In genomic region chr19:38095411-38096308, GRCh38 we compare ENCODE assay signal across 8 cellular contexts.
A peak's percentile ranks its signal among the peaks of the same experiment; 100 is the strongest.
DNase-seq lines count a peak whose midpoint lies in the region; ATAC-seq, FAIRE-seq and TF ChIP-seq lines count a peak whose summit lies in the region.

No MANE protein-coding gene starts in this region.

- H3K36me3 ChIP-seq in H1 (ENCODE audit: control insufficient read depth in 2 of 4, insufficient read depth in 4 of 4, low read length in 3 of 4) (peaks cover 2 to 14% (median 10%) of the 10 kb centered on the region in 4 experiments; a peak in 6 of 8 replicates), mesenchymal stem cell (ENCODE audit: control insufficient read depth in 1 of 2, insufficient read depth in 2 of 2, low read depth in 1 of 2, low read length in 2 of 2) (peaks cover 44 to 52% of the 10 kb centered on the region in 2 experiments)

- peaks cover 6% of the 10 kb centered on the region for H3K9me3 Mint-ChIP-seq in activated CD4-positive, alpha-beta memory T cell treated with anti-CD3 and anti-CD28 coated beads, Interleukin-2, amount 10 ng/mL, durations not matched to agents 7 days and 5 days

- CTCF ChIA-PET in HEK293T (lab: Yijun Ruan, JAX): interaction anchor here (1.4 kb wide), 1 partner anchor 194 kb away, joined by 4 read pairs; no protein-coding TSS in a partner anchor
- CTCF ChIA-PET in activated CD4-positive, alpha-beta memory T cell treated with anti-CD3 and anti-CD28 coated beads, Interleukin-2, amount 10 ng/mL, durations not matched to agents 7 days and 5 days (lab: Charles Lee): interaction anchor here (1.0 to 1.6 kb wide), 3 partner anchors 19 to 193 kb away, joined by 3 to 7 read pairs (median 3); no protein-coding TSS in a partner anchor
- CTCF ChIA-PET in H1 (lab: Charles Lee; ENCODE audit: partially characterized antibody): interaction anchor here (0.6 to 2.3 kb wide), 32 partner anchors 8 to 210 kb away, joined by 3 to 15 read pairs (median 4); no protein-coding TSS in a partner anchor

- POLR2A ChIA-PET in HEK293T (lab: Yijun Ruan, JAX) (no interaction called here), H1 (lab: Charles Lee; ENCODE audit: partially characterized antibody) (interaction anchor here (0.8 to 0.9 kb wide), 2 partner anchors 75 to 107 kb away, joined by 3 read pairs; no protein-coding TSS in a partner anchor)
- POLR2A ChIA-PET in activated CD4-positive, alpha-beta memory T cell treated with anti-CD3 and anti-CD28 coated beads, Interleukin-2, amount 10 ng/mL, durations not matched to agents 7 days and 5 days (lab: Charles Lee): no interaction called here

- no peak overlapping the region for H3K4me2 ChIP-seq in H1 (ENCODE audit: insufficient read depth in 1 of 2, low read depth in 2 of 2, low read length in 2 of 2)
- no peak overlapping the region for H3K4me2 ChIP-seq in mesenchymal stem cell (ENCODE audit: low read length, poor library complexity, severe bottlenecking)

- H2BK20ac ChIP-seq in H1 (ENCODE audit: low read length): no peak overlapping the region

- no peak overlapping the region for H3K56ac ChIP-seq in H1 (replicated peaks; ENCODE audit: insufficient read length, low read depth, low read length)

- H3K4me3 Mint-ChIP-seq in activated CD4-positive, alpha-beta memory T cell treated with anti-CD3 and anti-CD28 coated beads, Interleukin-2, amount 10 ng/mL, durations not matched to agents 7 days and 5 days: no peak overlapping the region

- H2BK120ac ChIP-seq in H1 (replicated peaks; ENCODE audit: low read depth, low read length) (no peak overlapping the region), mesenchymal stem cell (ENCODE audit: low read depth, low read length) (no peak overlapping the region)

- TF ChIP-seq RAD21 in H1 (IDR thresholded peaks at IDR 0.05 in 1 of 2, conservative IDR thresholded peaks at IDR 0.05 in 1 of 2; ENCODE audit: low read depth in 2 of 2, low read length in 2 of 2): peak; percentile 77

- no peak overlapping the region for H2AFZ ChIP-seq in H1 (ENCODE audit: low read length)
- no peak overlapping the region for H2AFZ ChIP-seq in mesenchymal stem cell (ENCODE audit: low read depth, low read length)

- H3K4me3 ChIP-seq in H1 (ENCODE audit: extremely low read depth in 1 of 4, insufficient read depth in 2 of 4, low read depth in 3 of 4, low read length in 4 of 4): no peak overlapping the region
- no peak overlapping the region for H3K4me3 ChIP-seq in mesenchymal stem cell (ENCODE audit: insufficient read depth in 1 of 2, low read depth in 1 of 2, low read length in 2 of 2)

- peak; percentile 85 for DNase-seq in Ammon's horn (ENCODE audit: low spot score)
- peak; percentile 76 for DNase-seq in HEK293T (ENCODE audit: extremely low spot score)
- peak; percentile 58 for DNase-seq in NCI-H748 treated with DMSO at 0.1 percent for 48 hours (lab: John Stamatoyannopoulos, UW)
- peak; percentile 59 for DNase-seq in activated CD4-positive, alpha-beta memory T cell treated with anti-CD3 and anti-CD28 coated beads, Interleukin-2, amount 10 ng/mL, durations not matched to agents 7 days and 5 days
- DNase-seq in H1 (ENCODE audit: low read depth in 1 of 2, low spot score in 2 of 2): peak; percentile 44 to 85
- DNase-seq in mesenchymal stem cell: peak; percentile 71
- peak; percentile 38 for DNase-seq in stimulated activated CD8-positive, alpha-beta memory T cell treated with anti-CD3 and anti-CD28 coated beads, Interleukin-4, amount 100 ng/mL, for 24 hours (ENCODE audit: low read depth)

- peaks cover 0 to 12% of the 10 kb centered on the region in 2 experiments for H4K20me1 ChIP-seq in H1 (replicated peaks in 1 of 2; ENCODE audit: control insufficient read depth in 1 of 2, insufficient read depth in 2 of 2, low read length in 2 of 2)

- WGBS in H1 (ENCODE audit: extremely low coverage in 1 of 2, insufficient coverage in 1 of 2, insufficient read length in 1 of 2, insufficient replicate concordance in 2 of 2, low coverage in 1 of 2, low lambda C conversion rate in 2 of 2, missing lambda C conversion rate in 1 of 2), 2 experiments: 66% methylated on average over 17 of the region's 17 CpGs; no CpG with 5 or more reads in 1 of the 2 experiments
- 72% methylated on average over 17 of the region's 17 CpGs for whole genome bisulfite sequencing in mesenchymal stem cell

- no peak for TF ChIP-seq POLR2A in H1 (IDR thresholded peaks at IDR 0.05; ENCODE audit: control extremely low read depth in 1 of 2, low read depth in 2 of 2, low read length in 2 of 2)

- H3K4ac ChIP-seq in H1 (replicated peaks; ENCODE audit: insufficient read length, low read depth, low read length): no peak overlapping the region
- H3K4ac ChIP-seq in mesenchymal stem cell (ENCODE audit: low read depth in 1 of 2, low read length in 2 of 2): peak overlapping the region in 1 of 2 experiments; percentile 57

- peak; percentile 77 to 95 (median 93) for TF ChIP-seq CTCF in H1 (IDR thresholded peaks at IDR 0.05; ENCODE audit: control extremely low read depth in 1 of 3, insufficient read depth in 1 of 3, low read depth in 1 of 3, low read length in 3 of 3)

- H3K9me3 ChIP-seq in H1 (ENCODE audit: insufficient read depth in 2 of 2, low read depth in 1 of 2, low read length in 1 of 2) (peaks cover 4 to 8% of the 10 kb centered on the region in 2 experiments; a peak in 3 of 4 replicates), mesenchymal stem cell (ENCODE audit: control insufficient read depth, low read length) (peaks cover 15% of the 10 kb centered on the region)

- H3K27me3 Mint-ChIP-seq in activated CD4-positive, alpha-beta memory T cell treated with anti-CD3 and anti-CD28 coated beads, Interleukin-2, amount 10 ng/mL, durations not matched to agents 7 days and 5 days: no peaks in the 10 kb centered on the region

- peak; percentile 97 for FAIRE-seq in H1 (lab: Jason Lieb, UNC)

- H3K4me1 Mint-ChIP-seq in activated CD4-positive, alpha-beta memory T cell treated with anti-CD3 and anti-CD28 coated beads, Interleukin-2, amount 10 ng/mL, durations not matched to agents 7 days and 5 days: no peaks in the 10 kb centered on the region

- H2BK12ac ChIP-seq in H1 (ENCODE audit: low read depth, low read length): no peak overlapping the region
- H2BK12ac ChIP-seq in mesenchymal stem cell (ENCODE audit: low read length in 2 of 2): no peak overlapping the region

- no peak for TF ChIP-seq EP300 in H1 (IDR thresholded peaks at IDR 0.05; ENCODE audit: borderline replicate concordance in 1 of 2, low read depth in 2 of 2, low read length in 2 of 2)

- H3K23me2 ChIP-seq in H1 (ENCODE audit: low read depth, low read length): no peaks in the 10 kb centered on the region

- H3K27me3 ChIP-seq in H1 (replicated peaks in 1 of 4; ENCODE audit: control insufficient read depth in 3 of 4, extremely low read depth in 1 of 4, insufficient read depth in 3 of 4, low read length in 3 of 4) (no peaks in the 10 kb centered on the region), mesenchymal stem cell (ENCODE audit: control insufficient read depth in 1 of 2, insufficient read depth in 1 of 2, low read length in 2 of 2) (no peaks in the 10 kb centered on the region)

- no peak overlapping the region for H3K27ac Mint-ChIP-seq in activated CD4-positive, alpha-beta memory T cell treated with anti-CD3 and anti-CD28 coated beads, Interleukin-2, amount 10 ng/mL, durations not matched to agents 7 days and 5 days

- H3K4me1 ChIP-seq in H1 (replicated peaks in 1 of 4; ENCODE audit: control insufficient read depth in 3 of 4, insufficient read depth in 4 of 4, low read length in 3 of 4): peaks cover 0 to 2% (median 0%) of the 10 kb centered on the region in 4 experiments; a peak in 3 of 7 replicates
- H3K4me1 ChIP-seq in mesenchymal stem cell (ENCODE audit: control insufficient read depth, insufficient read depth, low read depth, low read length): peaks cover 19% of the 10 kb centered on the region

- no peak overlapping the region for H2BK15ac ChIP-seq in H1 (ENCODE audit: low read length)
- H2BK15ac ChIP-seq in mesenchymal stem cell (ENCODE audit: low read depth, poor library complexity, severe bottlenecking): no peak overlapping the region

- H2AK5ac ChIP-seq in H1 (ENCODE audit: low read depth, low read length) (no peak overlapping the region), mesenchymal stem cell (ENCODE audit: low read length, severe bottlenecking) (peak overlapping the region; percentile 4)

- H3K14ac ChIP-seq in H1 (ENCODE audit: insufficient read length): no peak overlapping the region
- no peak overlapping the region for H3K14ac ChIP-seq in mesenchymal stem cell (ENCODE audit: low read length in 2 of 2)

- no peak overlapping the region for H4K91ac ChIP-seq in H1 (replicated peaks; ENCODE audit: insufficient read length, low read length)
- H4K91ac ChIP-seq in mesenchymal stem cell (ENCODE audit: low read length): no peak overlapping the region

- H3K36me3 Mint-ChIP-seq in activated CD4-positive, alpha-beta memory T cell treated with anti-CD3 and anti-CD28 coated beads, Interleukin-2, amount 10 ng/mL, durations not matched to agents 7 days and 5 days (ENCODE audit: low read depth): peaks cover 12% of the 10 kb centered on the region

- H4K5ac ChIP-seq in H1 (ENCODE audit: insufficient read length, low read depth, low read length): no peak overlapping the region

- ATAC-seq in GM21390 (IDR thresholded peaks at IDR 0.05; ENCODE audit: unreplicated experiment): no peak

- no peaks in the 10 kb centered on the region for H3K79me2 ChIP-seq in H1 (ENCODE audit: control insufficient read depth in 1 of 2, insufficient read depth in 2 of 2, low read length in 2 of 2)

- H2BK5ac ChIP-seq in H1 (ENCODE audit: low read depth, low read length): peak overlapping the region; percentile 18; the same call in 1 of the 2 replicates
- H2BK5ac ChIP-seq in mesenchymal stem cell (ENCODE audit: low read depth, low read length, poor library complexity, severe bottlenecking): no peak overlapping the region

- H3K27ac ChIP-seq in H1 (ENCODE audit: low read depth, low read length) (no peak overlapping the region), mesenchymal stem cell (ENCODE audit: low read length, poor library complexity, severe bottlenecking) (peak overlapping the region; percentile 9)

- no peak overlapping the region for H3K18ac ChIP-seq in H1 (ENCODE audit: extremely low read depth, low read length)
- no peak overlapping the region for H3K18ac ChIP-seq in mesenchymal stem cell (ENCODE audit: low read depth in 1 of 2, low read length in 2 of 2)

- H3K9ac ChIP-seq in H1 (replicated peaks in 1 of 4; ENCODE audit: extremely low read depth in 1 of 4, low read depth in 3 of 4, low read length in 3 of 4): no peak overlapping the region
- H3K9ac ChIP-seq in mesenchymal stem cell (ENCODE audit: low read length): peak overlapping the region; percentile 15

- H4K8ac ChIP-seq in H1 (ENCODE audit: extremely low read depth, insufficient read depth, low read length): no peak overlapping the region
- H4K8ac ChIP-seq in mesenchymal stem cell (ENCODE audit: low read length): peak overlapping the region; percentile 52

- H3K23ac ChIP-seq in H1 (ENCODE audit: insufficient read length): no peak overlapping the region
- no peak overlapping the region for H3K23ac ChIP-seq in mesenchymal stem cell (ENCODE audit: low read length in 2 of 2)

- H3K79me1 ChIP-seq in H1 (ENCODE audit: low read depth, low read length) (no peaks in the 10 kb centered on the region; the same call in 1 of the 2 replicates), mesenchymal stem cell (replicated peaks; ENCODE audit: low read length, poor library complexity, severe bottlenecking) (peaks cover 41% of the 10 kb centered on the region)
